31 cellular contexts compared by ENCODE assay signal in the genomic region with DNA sequence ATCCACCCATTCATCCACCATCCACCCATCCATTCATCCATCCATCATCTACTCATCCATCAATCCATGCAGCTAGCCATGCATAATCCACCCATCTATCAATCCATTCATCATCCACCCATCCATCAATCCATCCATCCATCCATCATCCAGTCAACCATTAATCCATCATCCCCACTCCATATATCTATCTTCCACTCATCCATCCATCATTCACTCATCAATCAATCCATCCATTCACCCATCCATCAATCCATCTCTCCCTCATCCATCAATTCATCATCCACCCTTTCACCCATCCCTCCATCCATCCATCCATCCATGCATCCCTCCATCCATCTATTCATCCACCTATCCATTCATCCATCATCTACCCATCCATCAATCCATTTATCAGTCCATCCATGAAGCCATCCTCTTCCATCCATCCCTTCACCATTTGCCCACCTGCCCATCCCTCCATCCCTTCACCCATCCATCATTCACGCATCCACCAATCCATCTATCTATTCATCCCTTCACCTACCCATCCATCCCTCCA.
"Had no signal": no experiment of that assay in that cellular context is flagged by ENCODE, and none has a peak within 500 bp of the region (broad histone marks: within the 10 kb centered on the region; RNA-seq: fewer than 3 reads in every experiment).

No MANE protein-coding gene starts in this region.

- ATAC-seq: activated CD4-positive, alpha-beta T cell treated with anti-CD3 and anti-CD28 coated beads for 36 hours; activated CD8-positive, alpha-beta memory T cell treated with anti-CD3 and anti-CD28 coated beads, Interleukin-2, amount 10 ng/mL, durations not matched to agents 7 days and 5 days; activated CD8-positive, alpha-beta T cell treated with anti-CD3 and anti-CD28 coated beads, Interleukin-2, amount 10 ng/mL, durations not matched to agents 7 days and 5 days; activated naive CD8-positive, alpha-beta T cell treated with anti-CD3 and anti-CD28 coated beads, Interleukin-2, amount 50 U/mL, for 24 hours; body of pancreas; effector memory CD8-positive, alpha-beta T cell; gastroesophageal sphincter had no signal

- H3K27ac Mint-ChIP-seq: activated CD4-positive, alpha-beta memory T cell treated with anti-CD3 and anti-CD28 coated beads for 36 hours; activated CD4-positive, alpha-beta T cell treated with anti-CD3 and anti-CD28 coated beads for 36 hours; activated CD4-positive, alpha-beta T cell treated with anti-CD3 and anti-CD28 coated beads, Interleukin-2, amount 10 ng/mL, durations not matched to agents 24 days and 14 days; activated CD8-positive, alpha-beta memory T cell treated with anti-CD3 and anti-CD28 coated beads, Interleukin-2, amount 10 ng/mL, durations not matched to agents 7 days and 5 days; activated CD8-positive, alpha-beta T cell treated with anti-CD3 and anti-CD28 coated beads, Interleukin-2, amount 10 ng/mL, durations not matched to agents 7 days and 5 days; activated naive CD4-positive, alpha-beta T cell treated with anti-CD3 and anti-CD28 coated beads for 36 hours; activated naive CD4-positive, alpha-beta T cell treated with anti-CD3 and anti-CD28 coated beads, Interleukin-2, amount 50 U/mL, for 24 hours; activated naive CD8-positive, alpha-beta T cell treated with anti-CD3 and anti-CD28 coated beads for 36 hours; activated naive CD8-positive, alpha-beta T cell treated with anti-CD3 and anti-CD28 coated beads, Interleukin-2, amount 50 U/mL, for 24 hours; activated T-helper 1 cell treated with anti-CD3 and anti-CD28 coated beads, Interleukin-12 subunit alpha, Interleukin-12 subunit beta, Interleukin-2, Interleukin-4 antibody, amounts not matched to agents 30 ng/mL and 10 ng/mL and 1 ng/mL, durations not matched to agents 14 hours and 24 hours and 36 hours; activated T-helper 2 cell treated with anti-CD3 and anti-CD28 coated beads, Interferon-gamma antibody, Interleukin-2, Interleukin-4, amounts not matched to agents 10 μg/mL and 5 μg/mL and 100 μg/mL, durations not matched to agents 14 hours and 24 hours and 36 hours; effector memory CD8-positive, alpha-beta T cell had no signal

- H3K4me3 Mint-ChIP-seq: activated CD4-positive, alpha-beta memory T cell treated with anti-CD3 and anti-CD28 coated beads for 36 hours; activated CD4-positive, alpha-beta T cell treated with anti-CD3 and anti-CD28 coated beads for 36 hours; activated CD4-positive, alpha-beta T cell treated with anti-CD3 and anti-CD28 coated beads, Interleukin-2, amount 10 ng/mL, durations not matched to agents 24 days and 14 days; activated CD8-positive, alpha-beta memory T cell treated with anti-CD3 and anti-CD28 coated beads, Interleukin-2, amount 10 ng/mL, durations not matched to agents 7 days and 5 days; activated CD8-positive, alpha-beta T cell treated with anti-CD3 and anti-CD28 coated beads, Interleukin-2, amount 10 ng/mL, durations not matched to agents 7 days and 5 days; activated naive CD4-positive, alpha-beta T cell treated with anti-CD3 and anti-CD28 coated beads for 36 hours; activated naive CD4-positive, alpha-beta T cell treated with anti-CD3 and anti-CD28 coated beads, Interleukin-2, amount 50 U/mL, for 24 hours; activated naive CD8-positive, alpha-beta T cell treated with anti-CD3 and anti-CD28 coated beads for 36 hours; activated naive CD8-positive, alpha-beta T cell treated with anti-CD3 and anti-CD28 coated beads, Interleukin-2, amount 50 U/mL, for 24 hours; activated T-helper 1 cell treated with anti-CD3 and anti-CD28 coated beads, Interleukin-12 subunit alpha, Interleukin-12 subunit beta, Interleukin-2, Interleukin-4 antibody, amounts not matched to agents 30 ng/mL and 10 ng/mL and 1 ng/mL, durations not matched to agents 14 hours and 24 hours and 36 hours; effector memory CD8-positive, alpha-beta T cell had no signal

- H3K4me1 Mint-ChIP-seq: activated CD4-positive, alpha-beta T cell treated with anti-CD3 and anti-CD28 coated beads for 36 hours; activated CD4-positive, alpha-beta T cell treated with anti-CD3 and anti-CD28 coated beads, Interleukin-2, amount 10 ng/mL, durations not matched to agents 24 days and 14 days; activated CD8-positive, alpha-beta memory T cell treated with anti-CD3 and anti-CD28 coated beads, Interleukin-2, amount 10 ng/mL, durations not matched to agents 7 days and 5 days; activated naive CD4-positive, alpha-beta T cell treated with anti-CD3 and anti-CD28 coated beads, Interleukin-2, amount 50 U/mL, for 24 hours; activated naive CD8-positive, alpha-beta T cell treated with anti-CD3 and anti-CD28 coated beads for 36 hours; activated naive CD8-positive, alpha-beta T cell treated with anti-CD3 and anti-CD28 coated beads, Interleukin-2, amount 50 U/mL, for 24 hours had no signal

- DNase-seq: activated CD4-positive, alpha-beta memory T cell treated with anti-CD3 and anti-CD28 coated beads for 36 hours; activated CD4-positive, alpha-beta T cell treated with anti-CD3 and anti-CD28 coated beads for 36 hours; activated CD4-positive, alpha-beta T cell treated with anti-CD3 and anti-CD28 coated beads, Interleukin-2, amount 10 ng/mL, durations not matched to agents 24 days and 14 days; activated CD4-positive, CD25-positive, alpha-beta regulatory T cell; activated CD4-positive, CD25-positive, alpha-beta regulatory T cell treated with anti-CD3 and anti-CD28 coated beads, Interleukin-2, amount 50 U/mL, for 72 hours; activated CD8-positive, alpha-beta memory T cell treated with anti-CD3 and anti-CD28 coated beads, Interleukin-2, amount 10 ng/mL, durations not matched to agents 7 days and 5 days; activated CD8-positive, alpha-beta memory T cell treated with anti-CD3 and anti-CD28 coated beads, Interleukin-2, amount 50 U/mL, for 4 hours; activated CD8-positive, alpha-beta T cell treated with anti-CD3 and anti-CD28 coated beads, Interleukin-2, amount 10 ng/mL, durations not matched to agents 7 days and 5 days; activated effector memory CD4-positive, alpha-beta T cell treated with anti-CD3 and anti-CD28 coated beads, Interleukin-2, amount 50 U/mL, for 16 hours; activated naive CD4-positive, alpha-beta T cell treated with anti-CD3 and anti-CD28 coated beads for 36 hours; activated naive CD8-positive, alpha-beta T cell treated with anti-CD3 and anti-CD28 coated beads for 36 hours; activated naive CD8-positive, alpha-beta T cell treated with anti-CD3 and anti-CD28 coated beads, Interleukin-2, amount 50 U/mL, for 24 hours; activated T-cell treated with anti-CD3 and anti-CD28 coated beads, Interleukin-2, amount 50 U/mL, for 1 hour; activated T-cell treated with anti-CD3 and anti-CD28 coated beads, Interleukin-2, amount 50 U/mL, for 48 hours; amygdala; aorta; body of pancreas; caudate nucleus; cortex of kidney; dermis blood vessel endothelial cell; effector CD4-positive, alpha-beta T cell; effector memory CD8-positive, alpha-beta T cell; esophagus squamous epithelium; foreskin melanocyte; T-helper 2 cell had no signal

- H3K36me3 ChIP-seq: adrenal gland, esophagus squamous epithelium, gastroesophageal sphincter had no signal

- H3K36me3 Mint-ChIP-seq: activated CD4-positive, alpha-beta memory T cell treated with anti-CD3 and anti-CD28 coated beads for 36 hours; activated CD8-positive, alpha-beta memory T cell treated with anti-CD3 and anti-CD28 coated beads, Interleukin-2, amount 10 ng/mL, durations not matched to agents 7 days and 5 days; activated naive CD4-positive, alpha-beta T cell treated with anti-CD3 and anti-CD28 coated beads, Interleukin-2, amount 50 U/mL, for 24 hours; activated naive CD8-positive, alpha-beta T cell treated with anti-CD3 and anti-CD28 coated beads for 36 hours had no signal

- H3K4me1 ChIP-seq: adrenal gland, body of pancreas, esophagus squamous epithelium, gastroesophageal sphincter had no signal

- H3K9me3 ChIP-seq: adrenal gland, body of pancreas, esophagus squamous epithelium, gastroesophageal sphincter had no signal

- H3K27ac ChIP-seq: adrenal gland, body of pancreas, esophagus squamous epithelium, gastroesophageal sphincter had no signal

- H3K4me3 ChIP-seq: adrenal gland, body of pancreas, esophagus squamous epithelium, gastroesophageal sphincter had no signal

- H3K27me3 ChIP-seq: adrenal gland, body of pancreas had no signal

- H3K9me3 Mint-ChIP-seq: activated CD4-positive, alpha-beta memory T cell treated with anti-CD3 and anti-CD28 coated beads for 36 hours; activated CD4-positive, alpha-beta T cell treated with anti-CD3 and anti-CD28 coated beads, Interleukin-2, amount 10 ng/mL, durations not matched to agents 24 days and 14 days; activated naive CD4-positive, alpha-beta T cell treated with anti-CD3 and anti-CD28 coated beads for 36 hours; activated naive CD4-positive, alpha-beta T cell treated with anti-CD3 and anti-CD28 coated beads, Interleukin-2, amount 50 U/mL, for 24 hours; activated naive CD8-positive, alpha-beta T cell treated with anti-CD3 and anti-CD28 coated beads for 36 hours; activated naive CD8-positive, alpha-beta T cell treated with anti-CD3 and anti-CD28 coated beads, Interleukin-2, amount 50 U/mL, for 24 hours; activated T-helper 1 cell treated with anti-CD3 and anti-CD28 coated beads, Interleukin-12 subunit alpha, Interleukin-12 subunit beta, Interleukin-2, Interleukin-4 antibody, amounts not matched to agents 30 ng/mL and 10 ng/mL and 1 ng/mL, durations not matched to agents 14 hours and 24 hours and 36 hours; activated T-helper 2 cell treated with anti-CD3 and anti-CD28 coated beads, Interferon-gamma antibody, Interleukin-2, Interleukin-4, amounts not matched to agents 10 μg/mL and 5 μg/mL and 100 μg/mL, durations not matched to agents 14 hours and 24 hours and 36 hours; effector memory CD8-positive, alpha-beta T cell had no signal

- H3K27me3 Mint-ChIP-seq: activated CD8-positive, alpha-beta memory T cell treated with anti-CD3 and anti-CD28 coated beads, Interleukin-2, amount 10 ng/mL, durations not matched to agents 7 days and 5 days had no signal

- FAIRE-seq: colon had no signal
